In genomic region chr7:148575640-148576411, GRCh38 we compare ENCODE assay signal across 8 cellular contexts. TPM values are rescaled to one million over a fixed set of nuclear protein-coding genes. Genes with fewer than 3 reads are reported as not detected.
DNase-seq lines count a peak whose midpoint lies in the region; ATAC-seq and TF ChIP-seq lines count a peak whose summit lies in the region.

No MANE protein-coding gene starts in this region.

- H3K4me2 ChIP-seq in DND-41 (ENCODE audit: insufficient read depth, low read length) = no peak overlapping the region

- DNase-seq in DND-41 = peak; percentile 74
- DNase-seq in LNCaP clone FGC (ENCODE audit: low read depth) = no peak
- peak; percentile 52 for DNase-seq in RWPE1 (ENCODE audit: low spot score)
- DNase-seq in activated gamma-delta T cell treated with anti-CD3 and anti-CD28 coated beads, Interleukin-2, amount 50 U/mL, for 16 hours (ENCODE audit: low read depth) = peak; percentile 47
- DNase-seq in glomerular visceral epithelial cell (ENCODE audit: extremely low spot score) = peak; percentile 56
- DNase-seq in prostate gland (ENCODE audit: low spot score) = peak; percentile 62
- DNase-seq in aorta = peak; percentile 66 to 85

- CTCF ChIA-PET in RWPE1 (lab: Yijun Ruan, JAX) = interaction anchor here (0.6 to 1.1 kb wide), 4 partner anchors 8 to 391 kb away, joined by 3 to 6 read pairs (median 4); no protein-coding TSS in a partner anchor

- POLR2A ChIA-PET in RWPE1 (lab: Yijun Ruan, JAX; ENCODE audit: low non-redundant PET) = no interaction called here

- no peaks in the 10 kb centered on the region for H3K36me3 ChIP-seq in DND-41 (ENCODE audit: insufficient read depth, low read length)
- no peaks in the 10 kb centered on the region for H3K36me3 ChIP-seq in prostate gland
- H3K36me3 ChIP-seq in aorta (ENCODE audit: control insufficient read depth in 1 of 2, insufficient read depth in 2 of 2, low read length in 1 of 2) = no peaks in the 10 kb centered on the region

- intact Hi-C loops in prostate gland (cut with DNase I) = loop anchor here (5.0 kb wide), 1 partner anchor 386 kb away; no protein-coding TSS in a partner anchor
- intact Hi-C loops in aorta (cut with DNase I) = loop anchor here (2.0 to 5.0 kb wide), 2 partner anchors 386 to 387 kb away; no protein-coding TSS in a partner anchor

- H3K27me3 ChIP-seq in DND-41 (ENCODE audit: insufficient read depth, low read length, poor library complexity) (no peaks in the 10 kb centered on the region), prostate gland (replicated peaks; ENCODE audit: insufficient read depth) (no peaks in the 10 kb centered on the region), aorta (ENCODE audit: control insufficient read depth in 1 of 2, insufficient read depth in 2 of 2, low read length in 1 of 2) (no peaks in the 10 kb centered on the region)

- no peaks in the 10 kb centered on the region for H4K20me1 ChIP-seq in DND-41 (ENCODE audit: insufficient read depth, low read length)

- ATAC-seq in DND-41 (ENCODE audit: insufficient read depth, low read depth) (peak; percentile 94), GM21723 (IDR thresholded peaks at IDR 0.05; ENCODE audit: unreplicated experiment) (peak; percentile 98), aorta (ENCODE audit: low FRiP score) (no peak)

- TF ChIP-seq CTCF in DND-41 (IDR thresholded peaks at IDR 0.05; ENCODE audit: borderline replicate concordance, extremely low read depth, low read length, poor library complexity, severe bottlenecking) (peak; percentile 93), LNCaP clone FGC (IDR thresholded peaks at IDR 0.05; ENCODE audit: control insufficient read depth, extremely low read depth, insufficient read depth) (peak; percentile 88), RWPE1 (conservative IDR thresholded peaks at IDR 0.05; ENCODE audit: low read depth) (peak; percentile 94), prostate gland (IDR thresholded peaks at IDR 0.05) (peak; percentile 50 to 74 (median 66))

- 43% methylated on average over 8 of the region's 8 CpGs for WGBS in prostate gland
- 42 to 46% methylated on average over 8 of the region's 8 CpGs for WGBS in aorta, 2 donors

- peaks cover 4% of the 10 kb centered on the region; the same call in 1 of the 2 replicates for H3K4me1 ChIP-seq in DND-41 (ENCODE audit: insufficient read depth, low read length)
- H3K4me1 ChIP-seq in prostate gland (replicated peaks) = no peaks in the 10 kb centered on the region
- H3K4me1 ChIP-seq in aorta (ENCODE audit: control insufficient read depth in 1 of 2, insufficient read depth in 2 of 2, low read length in 2 of 2) = no peaks in the 10 kb centered on the region

- peak overlapping the region; percentile 58; the same call in 1 of the 2 replicates for H2AFZ ChIP-seq in DND-41 (ENCODE audit: low read depth, low read length)

- H3K4me3 ChIP-seq in DND-41 (ENCODE audit: low read depth in 1 of 2, low read length in 2 of 2) = no peak overlapping the region
- no peak overlapping the region for H3K4me3 ChIP-seq in LNCaP clone FGC (ENCODE audit: low read depth, low read length)
- no peak overlapping the region for H3K4me3 ChIP-seq in prostate gland
- H3K4me3 ChIP-seq in aorta (ENCODE audit: low read length in 2 of 2) = no peak overlapping the region

- H3K79me2 ChIP-seq in DND-41 (ENCODE audit: insufficient read depth, low read length) = no peaks in the 10 kb centered on the region

- no peaks in the 10 kb centered on the region for H3K9me3 ChIP-seq in DND-41 (ENCODE audit: insufficient read depth, low read length, severe bottlenecking)
- H3K9me3 ChIP-seq in prostate gland = no peaks in the 10 kb centered on the region
- H3K9me3 ChIP-seq in aorta (ENCODE audit: control insufficient read depth, low read length) = no peaks in the 10 kb centered on the region

- H3K27ac ChIP-seq in DND-41 (ENCODE audit: low read length) = no peak overlapping the region
- no peak overlapping the region for H3K27ac ChIP-seq in RWPE1
- H3K27ac ChIP-seq in prostate gland = no peak overlapping the region
- H3K27ac ChIP-seq in aorta (ENCODE audit: low read depth in 1 of 2, low read length in 2 of 2) = no peak overlapping the region

- no peak for TF ChIP-seq POLR2A in prostate gland (IDR thresholded peaks at IDR 0.05)

- H3K9ac ChIP-seq in DND-41 (ENCODE audit: low read depth, low read length) = no peak overlapping the region

RNA-seq across cellular contexts. Expression of gene C7orf33, which starts 14.7 kb away (rescaled TPM):
- total RNA-seq in prostate gland (not detected), aorta (not detected)
- polyA plus RNA-seq in aorta = not detected
